27 cellular contexts compared by ENCODE assay signal in genomic region chr22:37443977-37444376, GRCh38. TPM values are rescaled to one million over a fixed set of nuclear protein-coding genes. Genes with fewer than 3 reads are reported as not detected.
DNase-seq lines count a peak whose midpoint lies in the region; ATAC-seq, FAIRE-seq and TF ChIP-seq lines count a peak whose summit lies in the region.
"Had no signal": no experiment of that assay in that cellular context is flagged by ENCODE, and none has a peak within 500 bp of the region (broad histone marks: within the 10 kb centered on the region; RNA-seq: fewer than 3 reads in every experiment).

No MANE protein-coding gene starts in this region.

- no peaks in the 10 kb centered on the region for H3K9me1 ChIP-seq in keratinocyte (ENCODE audit: control insufficient read depth, extremely low read depth, insufficient read depth, low read length)

- no peaks in the 10 kb centered on the region for H3K36me3 ChIP-seq in keratinocyte (ENCODE audit: control insufficient read depth in 2 of 2, extremely low read depth in 1 of 2, insufficient read depth in 2 of 2, low read length in 2 of 2)
- H3K36me3 ChIP-seq: SJSA1 had no signal

- peaks cover 11% of the 10 kb centered on the region for H3K4me1 Mint-ChIP-seq in activated CD4-positive, alpha-beta T cell treated with anti-CD3 and anti-CD28 coated beads for 36 hours
- peaks cover 6% of the 10 kb centered on the region for H3K4me1 Mint-ChIP-seq in activated CD4-positive, alpha-beta T cell treated with anti-CD3 and anti-CD28 coated beads, Interleukin-2, amount 10 ng/mL, durations not matched to agents 7 days and 5 days
- H3K4me1 Mint-ChIP-seq in stimulated activated naive CD8-positive, alpha-beta T cell treated with anti-CD3 and anti-CD28 coated beads, Interleukin-15, amount 100 ng/mL, for 72 hours = no peaks in the 10 kb centered on the region
- H3K4me1 Mint-ChIP-seq in HFFc6 (ENCODE audit: low read depth) = peaks cover 14% of the 10 kb centered on the region

- dilution Hi-C loops in keratinocyte (cut with MboI; ENCODE audit: extremely low pct_ligation_motif_present, low sequenced_read_pairs) = no loop called here

- H3K9ac ChIP-seq in keratinocyte (ENCODE audit: control insufficient read depth, extremely low read depth, insufficient read depth, low read length) = no peak overlapping the region

- peak; percentile 32 for FAIRE-seq in keratinocyte (lab: Jason Lieb, UNC)
- FAIRE-seq: GM12891, K562 had no signal

- no peak overlapping the region for H3K27ac ChIP-seq in keratinocyte (ENCODE audit: control insufficient read depth, insufficient read depth, low read length)
- H3K27ac ChIP-seq: 22Rv1, C4-2B, SJSA1 had no signal

- no peak overlapping the region for H3K27ac Mint-ChIP-seq in activated CD4-positive, alpha-beta T cell treated with anti-CD3 and anti-CD28 coated beads for 36 hours
- no peak overlapping the region for H3K27ac Mint-ChIP-seq in activated CD4-positive, alpha-beta T cell treated with anti-CD3 and anti-CD28 coated beads, Interleukin-2, amount 10 ng/mL, durations not matched to agents 7 days and 5 days
- no peak overlapping the region for H3K27ac Mint-ChIP-seq in stimulated activated naive CD8-positive, alpha-beta T cell treated with anti-CD3 and anti-CD28 coated beads, Interleukin-15, amount 100 ng/mL, for 72 hours
- H3K27ac Mint-ChIP-seq in HFFc6 = no peak overlapping the region
- H3K27ac Mint-ChIP-seq: B cell; CD8-positive, alpha-beta T cell had no signal

- H3K4me1 ChIP-seq in keratinocyte (ENCODE audit: control insufficient read depth, extremely low read depth, insufficient read depth, low read length) = peaks cover 3% of the 10 kb centered on the region
- H3K4me1 ChIP-seq: Caco-2, SJSA1 had no signal

- H3K27me3 Mint-ChIP-seq in activated CD4-positive, alpha-beta T cell treated with anti-CD3 and anti-CD28 coated beads for 36 hours = peaks cover 3% of the 10 kb centered on the region
- H3K27me3 Mint-ChIP-seq in activated CD4-positive, alpha-beta T cell treated with anti-CD3 and anti-CD28 coated beads, Interleukin-2, amount 10 ng/mL, durations not matched to agents 7 days and 5 days = peaks cover 11% of the 10 kb centered on the region
- H3K27me3 Mint-ChIP-seq in stimulated activated naive CD8-positive, alpha-beta T cell treated with anti-CD3 and anti-CD28 coated beads, Interleukin-15, amount 100 ng/mL, for 72 hours = peaks cover 10% of the 10 kb centered on the region
- peaks cover 14% of the 10 kb centered on the region for H3K27me3 Mint-ChIP-seq in HFFc6 (ENCODE audit: insufficient read depth)

- H3K36me3 Mint-ChIP-seq in activated CD4-positive, alpha-beta T cell treated with anti-CD3 and anti-CD28 coated beads for 36 hours (ENCODE audit: low read depth) = peaks cover 4% of the 10 kb centered on the region
- H3K36me3 Mint-ChIP-seq in activated CD4-positive, alpha-beta T cell treated with anti-CD3 and anti-CD28 coated beads, Interleukin-2, amount 10 ng/mL, durations not matched to agents 7 days and 5 days (ENCODE audit: low read depth) = no peaks in the 10 kb centered on the region
- H3K36me3 Mint-ChIP-seq in HFFc6 (ENCODE audit: low read depth) = peaks cover 29% of the 10 kb centered on the region
- H3K36me3 Mint-ChIP-seq: CD8-positive, alpha-beta T cell had no signal

- intact Hi-C loops in activated CD4-positive, alpha-beta T cell treated with anti-CD3 and anti-CD28 coated beads for 36 hours (cut with DNase I, micrococcal nuclease) = no loop called here

- ATAC-seq in activated CD4-positive, alpha-beta T cell treated with anti-CD3 and anti-CD28 coated beads for 36 hours = peak; percentile 65
- peak; percentile 14 for ATAC-seq in stimulated activated naive CD8-positive, alpha-beta T cell treated with anti-CD3 and anti-CD28 coated beads, Interleukin-15, Interleukin-2, amounts not matched to agents 100 U/mL and 50 U/mL, for 24 hours
- ATAC-seq in stimulated activated naive CD8-positive, alpha-beta T cell treated with anti-CD3 and anti-CD28 coated beads, Interleukin-15, amount 100 ng/mL, for 72 hours = no peak
- ATAC-seq in GM21423 (IDR thresholded peaks at IDR 0.05; ENCODE audit: unreplicated experiment) = no peak
- ATAC-seq: CD8-positive, alpha-beta T cell; K562 had no signal

- no peaks in the 10 kb centered on the region for H4K20me1 ChIP-seq in keratinocyte (ENCODE audit: control insufficient read depth, extremely low read depth, insufficient read depth, low read length)

- TF ChIP-seq CTCF in keratinocyte (optimal IDR thresholded peaks at IDR 0.05 in 1 of 3, IDR thresholded peaks at IDR 0.05 in 1 of 3, conservative IDR thresholded peaks at IDR 0.05 in 1 of 3; ENCODE audit: extremely low read depth in 1 of 3, insufficient read depth in 2 of 3, low read length in 3 of 3) (no peak), HFFc6 (IDR thresholded peaks at IDR 0.05) (no peak)

- H2AFZ ChIP-seq in keratinocyte (ENCODE audit: control insufficient read depth, low read length) = no peak overlapping the region

- POLR2A ChIA-PET in activated CD4-positive, alpha-beta T cell treated with anti-CD3 and anti-CD28 coated beads for 36 hours (lab: Charles Lee) = interaction anchor here (0.6 to 0.8 kb wide), 2 partner anchors 449 to 1638 kb away, joined by 3 read pairs; no protein-coding TSS in a partner anchor
- POLR2A ChIA-PET in activated CD4-positive, alpha-beta T cell treated with anti-CD3 and anti-CD28 coated beads, Interleukin-2, amount 10 ng/mL, durations not matched to agents 7 days and 5 days (lab: Charles Lee) = no interaction called here

- peaks cover 2% of the 10 kb centered on the region for H3K9me3 ChIP-seq in keratinocyte (ENCODE audit: control insufficient read depth, low read depth, low read length)

- no peak for DNase-seq in activated CD4-positive, alpha-beta T cell treated with anti-CD3 and anti-CD28 coated beads for 36 hours
- DNase-seq in activated CD4-positive, alpha-beta T cell treated with anti-CD3 and anti-CD28 coated beads, Interleukin-2, amount 10 ng/mL, durations not matched to agents 7 days and 5 days = no peak
- DNase-seq in stimulated activated naive CD8-positive, alpha-beta T cell treated with anti-CD3 and anti-CD28 coated beads, Interleukin-15, Interleukin-2, amounts not matched to agents 100 U/mL and 50 U/mL, for 24 hours = no peak
- no peak for DNase-seq in stimulated activated naive CD8-positive, alpha-beta T cell treated with anti-CD3 and anti-CD28 coated beads, Interleukin-15, amount 100 ng/mL, for 72 hours
- DNase-seq in keratinocyte (ENCODE audit: low read depth, low spot score) (no peak), HFFc6 (no peak), NAMALWA (ENCODE audit: low spot score) (no peak)
- DNase-seq: Caco-2; CD8-positive, alpha-beta T cell; GDM1; Kasumi-1; NCI-H1105; NCI-H1436 treated with DMSO at 0.1 percent for 48 hours; NCI-H187 treated with DMSO at 0.1 percent for 48 hours; NCI-H446; NCI-H524 treated with DMSO at 0.1 percent for 48 hours; NCI-H774; Right ventricle myocardium superior; RPMI8226 had no signal

- H3K4me2 ChIP-seq in keratinocyte (ENCODE audit: control insufficient read depth, extremely low read depth, insufficient read depth, low read depth, low read length) = no peak overlapping the region

- H3K9me3 Mint-ChIP-seq in activated CD4-positive, alpha-beta T cell treated with anti-CD3 and anti-CD28 coated beads for 36 hours (ENCODE audit: low read depth) = peaks cover 2% of the 10 kb centered on the region
- H3K9me3 Mint-ChIP-seq in activated CD4-positive, alpha-beta T cell treated with anti-CD3 and anti-CD28 coated beads, Interleukin-2, amount 10 ng/mL, durations not matched to agents 7 days and 5 days = peaks cover 3% of the 10 kb centered on the region
- peaks cover 0 to 12% of the 10 kb centered on the region in 2 donors for H3K9me3 Mint-ChIP-seq in stimulated activated naive CD8-positive, alpha-beta T cell treated with anti-CD3 and anti-CD28 coated beads, Interleukin-15, amount 100 ng/mL, for 72 hours
- H3K9me3 Mint-ChIP-seq in HFFc6 = peaks cover 23% of the 10 kb centered on the region

- H3K79me2 ChIP-seq in keratinocyte (ENCODE audit: control insufficient read depth, insufficient read depth, low read length) = no peaks in the 10 kb centered on the region

- H3K4me3 Mint-ChIP-seq in activated CD4-positive, alpha-beta T cell treated with anti-CD3 and anti-CD28 coated beads for 36 hours = no peak overlapping the region
- H3K4me3 Mint-ChIP-seq in activated CD4-positive, alpha-beta T cell treated with anti-CD3 and anti-CD28 coated beads, Interleukin-2, amount 10 ng/mL, durations not matched to agents 7 days and 5 days = no peak overlapping the region
- no peak overlapping the region for H3K4me3 Mint-ChIP-seq in stimulated activated naive CD8-positive, alpha-beta T cell treated with anti-CD3 and anti-CD28 coated beads, Interleukin-15, amount 100 ng/mL, for 72 hours
- no peak overlapping the region for H3K4me3 Mint-ChIP-seq in HFFc6
- H3K4me3 Mint-ChIP-seq: B cell; CD8-positive, alpha-beta T cell had no signal

- H3K4me3 ChIP-seq in keratinocyte (ENCODE audit: control insufficient read depth in 2 of 3, extremely low read depth in 1 of 3, insufficient read depth in 2 of 3, low read depth in 1 of 3, low read length in 3 of 3) = no peak overlapping the region
- H3K4me3 ChIP-seq: K562, SJSA1 had no signal

- H3K27me3 ChIP-seq in keratinocyte (ENCODE audit: control insufficient read depth, extremely low read depth, insufficient read depth, low read length) = no peaks in the 10 kb centered on the region
- H3K27me3 ChIP-seq: SJSA1 had no signal

- CTCF ChIA-PET in activated CD4-positive, alpha-beta T cell treated with anti-CD3 and anti-CD28 coated beads for 36 hours (lab: Charles Lee) = interaction anchor here (0.6 to 1.6 kb wide), 5 partner anchors 15 to 184 kb away, joined by 3 to 4 read pairs (median 3); partner anchors contain the start of gene MFNG
- CTCF ChIA-PET in activated CD4-positive, alpha-beta T cell treated with anti-CD3 and anti-CD28 coated beads, Interleukin-2, amount 10 ng/mL, durations not matched to agents 7 days and 5 days (lab: Charles Lee) = interaction anchor here (1.6 kb wide), 1 partner anchor 205 kb away, joined by 3 read pairs; no protein-coding TSS in a partner anchor

RNA-seq across cellular contexts. Expression of gene ELFN2, which starts 16.7 kb away (rescaled TPM):
- under 1 TPM; 0.19 to 0.25 TPM for total RNA-seq in activated CD4-positive, alpha-beta T cell treated with anti-CD3 and anti-CD28 coated beads for 36 hours
- total RNA-seq in activated CD4-positive, alpha-beta T cell treated with anti-CD3 and anti-CD28 coated beads, Interleukin-2, amount 10 ng/mL, durations not matched to agents 7 days and 5 days = under 1 TPM; 0.10 to 0.23 TPM
- polyA plus RNA-seq in keratinocyte = 0.13 to 0.28 TPM (median 0.19 TPM) in 3 replicates
- polyA plus RNA-seq in keratinocyte (2011; ENCODE audit: low read depth) = 0.07 TPM
- polyA plus RNA-seq in keratinocyte (2011; cell fraction: cytosol; rRNA removed) = 0.09 and 0.23 TPM in 2 replicates
- polyA plus RNA-seq in keratinocyte (2011; cell fraction: nucleus; rRNA removed) = 0.74 and 1.5 TPM in 2 replicates
- 0.25 and 0.56 TPM in 2 replicates for polyA plus RNA-seq in keratinocyte (2012; ENCODE audit: low replicate concordance)
- 0.22 to 0.62 TPM (median 0.49 TPM) in 3 replicates for polyA minus RNA-seq in keratinocyte
- polyA minus RNA-seq in keratinocyte (2011; cell fraction: cytosol; rRNA and poly(A)+ RNA removed) = 0.58 TPM
- 0.84 and 0.93 TPM in 2 replicates for polyA minus RNA-seq in keratinocyte (2011; cell fraction: nucleus; rRNA and poly(A)+ RNA removed)
- total RNA-seq in HFFc6 (2021; fragmentation: NEBNext Ultra II Directional; extraction: Animal tissue kit (Norgen Biotek cat#: 25700)) = 1 to 10 TPM; 1.2 to 5.8 (median 1.4) TPM
- total RNA-seq: CD8-positive, alpha-beta T cell; K562 had no signal
- polyA plus RNA-seq: K562 had no signal

RNA-seq across cellular contexts. Expression of gene MFNG, which starts 42.2 kb away (rescaled TPM):
- 100 to 1,000 TPM; 108 to 125 TPM for total RNA-seq in activated CD4-positive, alpha-beta T cell treated with anti-CD3 and anti-CD28 coated beads for 36 hours
- total RNA-seq in activated CD4-positive, alpha-beta T cell treated with anti-CD3 and anti-CD28 coated beads, Interleukin-2, amount 10 ng/mL, durations not matched to agents 7 days and 5 days = 100 to 1,000 TPM; 218 to 219 TPM
- polyA plus RNA-seq in keratinocyte = 4.1 to 5.9 TPM (median 5.8 TPM) in 3 replicates
- polyA plus RNA-seq in keratinocyte (2011; ENCODE audit: low read depth) = 2.5 TPM
- polyA plus RNA-seq in keratinocyte (2011; cell fraction: cytosol; rRNA removed) = 1.1 and 2.0 TPM in 2 replicates
- polyA plus RNA-seq in keratinocyte (2011; cell fraction: nucleus; rRNA removed) = 31.3 and 35.6 TPM in 2 replicates
- polyA plus RNA-seq in keratinocyte (2012; ENCODE audit: low replicate concordance) = 3.8 and 3.9 TPM in 2 replicates
- polyA minus RNA-seq in keratinocyte = 4.7 to 7.7 TPM (median 4.8 TPM) in 3 replicates
- polyA minus RNA-seq in keratinocyte (2011; cell fraction: cytosol; rRNA and poly(A)+ RNA removed) = 1.5 TPM
- polyA minus RNA-seq in keratinocyte (2011; cell fraction: nucleus; rRNA and poly(A)+ RNA removed) = 8.4 and 12.4 TPM in 2 replicates
- total RNA-seq in HFFc6 (2021; fragmentation: NEBNext Ultra II Directional; extraction: Animal tissue kit (Norgen Biotek cat#: 25700)) = not detected
- total RNA-seq: HT1080, SJSA1 had no signal

Comparison
In these comparisons a context has a peak if more than half of its experiments do, and no peak if none do; other contexts are left out.
1. ATAC-seq: peak in activated CD4-positive, alpha-beta T cell treated with anti-CD3 and anti-CD28 coated beads for 36 hours (single experiment) and stimulated activated naive CD8-positive, alpha-beta T cell treated with anti-CD3 and anti-CD28 coated beads, Interleukin-15, Interleukin-2, amounts not matched to agents 100 U/mL and 50 U/mL, for 24 hours (single experiment); none in stimulated activated naive CD8-positive, alpha-beta T cell treated with anti-CD3 and anti-CD28 coated beads, Interleukin-15, amount 100 ng/mL, for 72 hours (single experiment) and GM21423 (single experiment).
2. RNA of gene MFNG, which starts 42.2 kb away (total RNA-seq): 218 to 219 TPM in activated CD4-positive, alpha-beta T cell treated with anti-CD3 and anti-CD28 coated beads, Interleukin-2, amount 10 ng/mL, durations not matched to agents 7 days and 5 days and 108 to 125 TPM in activated CD4-positive, alpha-beta T cell treated with anti-CD3 and anti-CD28 coated beads for 36 hours; not detected in HFFc6; every median in the first group is over 100 times any median in the second.